ENCODE assay signal across 12 cellular contexts in genomic region chr3:143536817-143537535, GRCh38.
A peak's percentile ranks its signal among the peaks of the same experiment; 100 is the strongest.
DNase-seq lines count a peak whose midpoint lies in the region; ATAC-seq and TF ChIP-seq lines count a peak whose summit lies in the region.
"Had no signal": no experiment of that assay in that cellular context is flagged by ENCODE, and none has a peak within 500 bp of the region (broad histone marks: within the 10 kb centered on the region; RNA-seq: fewer than 3 reads in every experiment).

No MANE protein-coding gene starts in this region.

- TF ChIP-seq CTCF in AG10803 (conservative IDR thresholded peaks at IDR 0.05; ENCODE audit: low read length): no peak
- no peak for TF ChIP-seq CTCF in astrocyte of the spinal cord (IDR thresholded peaks at IDR 0.05; ENCODE audit: low read depth, low read length)
- TF ChIP-seq CTCF in lung (IDR thresholded peaks at IDR 0.05; ENCODE audit: control extremely low read depth, extremely low read depth): no peak

- H3K27ac Mint-ChIP-seq in activated CD4-positive, alpha-beta T cell treated with anti-CD3 and anti-CD28 coated beads for 36 hours: no peak overlapping the region

- H3K9me3 Mint-ChIP-seq in activated CD4-positive, alpha-beta T cell treated with anti-CD3 and anti-CD28 coated beads for 36 hours (ENCODE audit: low read depth): no peaks in the 10 kb centered on the region

- no peaks in the 10 kb centered on the region for H3K9me3 ChIP-seq in lung (ENCODE audit: control insufficient read depth in 2 of 2, insufficient read depth in 1 of 2, low read length in 1 of 2)
- H3K9me3 ChIP-seq: stomach had no signal

- POLR2A ChIA-PET in activated CD4-positive, alpha-beta T cell treated with anti-CD3 and anti-CD28 coated beads for 36 hours (lab: Charles Lee): no interaction called here

- H3K27me3 Mint-ChIP-seq in activated CD4-positive, alpha-beta T cell treated with anti-CD3 and anti-CD28 coated beads for 36 hours: no peaks in the 10 kb centered on the region
- H3K27me3 Mint-ChIP-seq: CD4-positive, alpha-beta memory T cell had no signal

- 74 to 85% methylated on average over 3 of the region's 3 CpGs for WGBS in lung, 2 donors

- H3K4me3 ChIP-seq in AG10803 (ENCODE audit: low read length) (no peak overlapping the region), astrocyte of the spinal cord (ENCODE audit: low read depth, low read length) (no peak overlapping the region), lung (no peak overlapping the region)
- H3K4me3 ChIP-seq: stomach had no signal

- in situ Hi-C loops in astrocyte of the spinal cord (cut with HindIII; ENCODE audit: low sequenced_read_pairs): no loop called here

- ATAC-seq in lung (ENCODE audit: insufficient read depth, low FRiP score): peak; percentile 54
- ATAC-seq in activated CD4-positive, alpha-beta T cell treated with anti-CD3 and anti-CD28 coated beads for 36 hours: no peak

- H3K36me3 ChIP-seq in lung (ENCODE audit: control insufficient read depth in 2 of 2, insufficient read depth in 2 of 2, low read length in 2 of 2): no peaks in the 10 kb centered on the region
- H3K36me3 ChIP-seq: stomach had no signal

- no peaks in the 10 kb centered on the region for H3K27me3 ChIP-seq in lung (ENCODE audit: control insufficient read depth, insufficient read depth)
- H3K27me3 ChIP-seq: stomach had no signal

- intact Hi-C loops in activated CD4-positive, alpha-beta T cell treated with anti-CD3 and anti-CD28 coated beads for 36 hours (cut with DNase I, micrococcal nuclease): loop anchor here (1.0 to 5.0 kb wide), 4 partner anchors 92 to 455 kb away; no protein-coding TSS in a partner anchor

- DNase-seq in AG10803 (ENCODE audit: low read depth) (peak; percentile 85), HCEC 1CT (peak; percentile 84), astrocyte of the spinal cord (ENCODE audit: low read depth, low spot score) (peak; percentile 66), lung (ENCODE audit: low spot score) (no peak), foreskin melanocyte (no peak), amygdala (lab: John Stamatoyannopoulos, UW) (no peak)
- DNase-seq in activated CD4-positive, alpha-beta T cell treated with anti-CD3 and anti-CD28 coated beads for 36 hours: no peak
- DNase-seq in stimulated activated CD4-positive, alpha-beta T cell treated with anti-CD3 and anti-CD28 coated beads, Interleukin-15, amount 100 ng/mL, for 24 hours: no peak
- DNase-seq: CD4-positive, alpha-beta memory T cell; GOT3; NCI-H2227 treated with DMSO at 0.1 percent for 48 hours; stomach had no signal

- peaks cover 18% of the 10 kb centered on the region for H3K4me1 Mint-ChIP-seq in activated CD4-positive, alpha-beta T cell treated with anti-CD3 and anti-CD28 coated beads for 36 hours

- CTCF ChIA-PET in activated CD4-positive, alpha-beta T cell treated with anti-CD3 and anti-CD28 coated beads for 36 hours (lab: Charles Lee): interaction anchor here (0.5 to 1.2 kb wide), 3 partner anchors 32 to 1038 kb away, joined by 3 to 4 read pairs (median 4); no protein-coding TSS in a partner anchor

- peaks cover 2% of the 10 kb centered on the region for H3K36me3 Mint-ChIP-seq in activated CD4-positive, alpha-beta T cell treated with anti-CD3 and anti-CD28 coated beads for 36 hours (ENCODE audit: low read depth)

- H3K4me3 Mint-ChIP-seq in activated CD4-positive, alpha-beta T cell treated with anti-CD3 and anti-CD28 coated beads for 36 hours: no peak overlapping the region

- H3K27ac ChIP-seq in lung (ENCODE audit: low read depth in 1 of 2, low read length in 1 of 2): no peak overlapping the region

- H3K4me1 ChIP-seq in lung (ENCODE audit: control insufficient read depth in 2 of 2, insufficient read depth in 2 of 2, low read length in 2 of 2): no peaks in the 10 kb centered on the region

Comparison
In these comparisons a context has a peak if more than half of its experiments do, and no peak if none do; other contexts are left out.
1. DNase-seq: peak in AG10803 (single experiment), HCEC 1CT (single experiment) and astrocyte of the spinal cord (single experiment); none in lung (single experiment), activated CD4-positive, alpha-beta T cell treated with anti-CD3 and anti-CD28 coated beads for 36 hours (single experiment), foreskin melanocyte (single experiment), amygdala (0 of 56) and stimulated activated CD4-positive, alpha-beta T cell treated with anti-CD3 and anti-CD28 coated beads, Interleukin-15, amount 100 ng/mL, for 24 hours (single experiment).